ENCODE assay signal across 8 cellular contexts in genomic region chr1:113759341-113760101, GRCh38. TPM values are rescaled to one million over a fixed set of nuclear protein-coding genes. Genes with fewer than 3 reads are reported as not detected.
DNase-seq lines count a peak whose midpoint lies in the region; ATAC-seq and TF ChIP-seq lines count a peak whose summit lies in the region.

TSS of gene PHTF1 (minus strand) at chr1:113759486. CDS start at chr1:113758703, 783 bp downstream.

- intact Hi-C loops in activated CD8-positive, alpha-beta T cell treated with anti-CD3 and anti-CD28 coated beads for 36 hours (cut with micrococcal nuclease) = loop anchor here (2.0 kb wide), 1 partner anchor 53 kb away; the partner anchor contains the start of gene RSBN1

- peak; percentile 37 to 67 (median 44) for DNase-seq in CD4-positive, CD25-positive, alpha-beta regulatory T cell
- DNase-seq in NCI-H82 (lab: John Stamatoyannopoulos, UW) (peak; percentile 83), lung microvascular endothelial cell (ENCODE audit: low read depth in 2 of 2) (peak; percentile 72 to 88)
- DNase-seq in activated CD8-positive, alpha-beta T cell treated with anti-CD3 and anti-CD28 coated beads for 36 hours = peak; percentile 68
- DNase-seq in effector memory CD4-positive, alpha-beta T cell = peak; percentile 37 to 45 (median 43)
- peak; percentile 25 for DNase-seq in stimulated activated CD8-positive, alpha-beta memory T cell treated with anti-CD3 and anti-CD28 coated beads, Interleukin-12 subunit alpha, Interleukin-12 subunit beta, amount 100 ng/mL, for 1 hour (ENCODE audit: low read depth)

- H3K27ac ChIP-seq in CD4-positive, CD25-positive, alpha-beta regulatory T cell (ENCODE audit: insufficient read depth, low read length, poor library complexity, severe bottlenecking) = peak within 1 kb of the TSS; percentile 78
- peak within 1 kb of the TSS; percentile 81 for H3K27ac ChIP-seq in effector memory CD4-positive, alpha-beta T cell (ENCODE audit: insufficient read depth, low read length, poor library complexity, severe bottlenecking)

- H3K27me3 Mint-ChIP-seq in CD4-positive, CD25-positive, alpha-beta regulatory T cell = no peaks in the 10 kb centered on the region
- no peaks in the 10 kb centered on the region for H3K27me3 Mint-ChIP-seq in activated CD8-positive, alpha-beta T cell treated with anti-CD3 and anti-CD28 coated beads for 36 hours

- H3K4me1 Mint-ChIP-seq in CD4-positive, CD25-positive, alpha-beta regulatory T cell = peaks cover 23 to 60% (median 38%) of the 10 kb centered on the region in 4 donors
- peaks cover 24% of the 10 kb centered on the region for H3K4me1 Mint-ChIP-seq in activated CD8-positive, alpha-beta T cell treated with anti-CD3 and anti-CD28 coated beads for 36 hours (ENCODE audit: low read depth)

- peak within 1 kb of the TSS; percentile 94 to 98 (median 96) for H3K4me3 Mint-ChIP-seq in CD4-positive, CD25-positive, alpha-beta regulatory T cell
- H3K4me3 Mint-ChIP-seq in activated CD8-positive, alpha-beta T cell treated with anti-CD3 and anti-CD28 coated beads for 36 hours = peak within 1 kb of the TSS; percentile 93

- H3K4me1 ChIP-seq in CD4-positive, CD25-positive, alpha-beta regulatory T cell (ENCODE audit: control insufficient read depth, insufficient read depth, low read length, poor library complexity, severe bottlenecking) = peaks cover 22% of the 10 kb centered on the region
- peaks cover 11% of the 10 kb centered on the region for H3K4me1 ChIP-seq in effector memory CD4-positive, alpha-beta T cell (ENCODE audit: control insufficient read depth, insufficient read depth, low read length, poor library complexity, severe bottlenecking)

- POLR2A ChIA-PET in activated CD8-positive, alpha-beta T cell treated with anti-CD3 and anti-CD28 coated beads for 36 hours (lab: Charles Lee) = interaction anchor here (0.8 to 3.2 kb wide), 11 partner anchors 10 to 644 kb away, joined by 3 to 13 read pairs (median 4); partner anchors contain the start of gene HIPK1

- ATAC-seq in CD4-positive, CD25-positive, alpha-beta regulatory T cell (ENCODE audit: low read depth in 2 of 2) = peak; percentile 65 to 70
- ATAC-seq in GM19372 (IDR thresholded peaks at IDR 0.05; ENCODE audit: low read depth, unreplicated experiment) (peak; percentile 85), HG03520 (IDR thresholded peaks at IDR 0.05; ENCODE audit: unreplicated experiment) (peak; percentile 82)
- peak; percentile 88 for ATAC-seq in activated CD8-positive, alpha-beta T cell treated with anti-CD3 and anti-CD28 coated beads for 36 hours

- no peaks in the 10 kb centered on the region for H3K27me3 ChIP-seq in CD4-positive, CD25-positive, alpha-beta regulatory T cell (ENCODE audit: control insufficient read depth, insufficient read depth, low read length)
- H3K27me3 ChIP-seq in effector memory CD4-positive, alpha-beta T cell (replicated peaks; ENCODE audit: control insufficient read depth, insufficient read depth, low read length, poor library complexity, severe bottlenecking) = no peaks in the 10 kb centered on the region

- no peaks in the 10 kb centered on the region for H3K9me3 ChIP-seq in CD4-positive, CD25-positive, alpha-beta regulatory T cell (ENCODE audit: control insufficient read depth in 2 of 2, low read length in 2 of 2)
- H3K9me3 ChIP-seq in effector memory CD4-positive, alpha-beta T cell (ENCODE audit: control insufficient read depth, low read length) = no peaks in the 10 kb centered on the region

- peaks cover 3% of the 10 kb centered on the region for H3K36me3 ChIP-seq in CD4-positive, CD25-positive, alpha-beta regulatory T cell (ENCODE audit: control insufficient read depth, insufficient read depth, low read length)
- H3K36me3 ChIP-seq in effector memory CD4-positive, alpha-beta T cell (ENCODE audit: control insufficient read depth, insufficient read depth, low read length) = peaks cover under 1% of the 10 kb centered on the region

- H3K4me3 ChIP-seq in CD4-positive, CD25-positive, alpha-beta regulatory T cell (ENCODE audit: low read depth, low read length) = peak within 1 kb of the TSS; percentile 83
- H3K4me3 ChIP-seq in effector memory CD4-positive, alpha-beta T cell (ENCODE audit: insufficient read depth, low read depth, low read length, poor library complexity, severe bottlenecking) = peak within 1 kb of the TSS; percentile 92

- H3K9me3 Mint-ChIP-seq in CD4-positive, CD25-positive, alpha-beta regulatory T cell = no peaks in the 10 kb centered on the region
- no peaks in the 10 kb centered on the region for H3K9me3 Mint-ChIP-seq in activated CD8-positive, alpha-beta T cell treated with anti-CD3 and anti-CD28 coated beads for 36 hours

- CTCF ChIA-PET in activated CD8-positive, alpha-beta T cell treated with anti-CD3 and anti-CD28 coated beads for 36 hours (lab: Charles Lee) = interaction anchor here (1.2 to 2.3 kb wide), 4 partner anchors 9 to 52 kb away, joined by 3 to 9 read pairs (median 4); partner anchors contain the start of gene RSBN1

- no peak for TF ChIP-seq CTCF in activated CD8-positive, alpha-beta T cell treated with anti-CD3 and anti-CD28 coated beads for 36 hours (IDR thresholded peaks at IDR 0.05)

- H3K27ac Mint-ChIP-seq in CD4-positive, CD25-positive, alpha-beta regulatory T cell = peak within 1 kb of the TSS; percentile 89 to 95 (median 93)
- peak within 1 kb of the TSS; percentile 99 for H3K27ac Mint-ChIP-seq in activated CD8-positive, alpha-beta T cell treated with anti-CD3 and anti-CD28 coated beads for 36 hours

- H3K36me3 Mint-ChIP-seq in CD4-positive, CD25-positive, alpha-beta regulatory T cell = peaks cover 12% of the 10 kb centered on the region
- peaks cover 17% of the 10 kb centered on the region for H3K36me3 Mint-ChIP-seq in activated CD8-positive, alpha-beta T cell treated with anti-CD3 and anti-CD28 coated beads for 36 hours (ENCODE audit: low read depth)

RNA-seq across cellular contexts. Expression of gene PHTF1, which starts in this region (rescaled TPM):
- total RNA-seq in CD4-positive, CD25-positive, alpha-beta regulatory T cell = 16.7 TPM
- polyA plus RNA-seq in CD4-positive, CD25-positive, alpha-beta regulatory T cell = 10 to 100 TPM; 11.1 to 22.7 (median 15.3) TPM
- 10 to 100 TPM; 13.1 to 14.4 TPM for total RNA-seq in activated CD8-positive, alpha-beta T cell treated with anti-CD3 and anti-CD28 coated beads for 36 hours
- total RNA-seq in lung microvascular endothelial cell = 25.9 and 34.7 TPM in 2 replicates

Comparison
In these comparisons a context has a peak if more than half of its experiments do, and no peak if none do; other contexts are left out.
1. Peak in every context shown above with its lines: DNase-seq, ATAC-seq, H3K4me3 ChIP-seq and H3K27ac ChIP-seq.
2. DNase-seq: peak in every context shown above with its lines; median percentile 83 in NCI-H82; 80 in lung microvascular endothelial cell; 68 in activated CD8-positive, alpha-beta T cell treated with anti-CD3 and anti-CD28 coated beads for 36 hours; 44 in CD4-positive, CD25-positive, alpha-beta regulatory T cell; 43 in effector memory CD4-positive, alpha-beta T cell; 25 in stimulated activated CD8-positive, alpha-beta memory T cell treated with anti-CD3 and anti-CD28 coated beads, Interleukin-12 subunit alpha, Interleukin-12 subunit beta, amount 100 ng/mL, for 1 hour.